ENCODE assay signal across 1 cellular context in genomic region chr17:47634870-47635269, GRCh38.
TF ChIP-seq lines count a peak whose summit lies in the region.

No MANE protein-coding gene starts in this region.

TF ChIP-seq in endothelial cell of umbilical vein, 7 proteins besides CTCF, POLR2A, EP300 and RAD21:
- TF ChIP-seq POLR2AphosphoS5 (IDR thresholded peaks at IDR 0.05; ENCODE audit: insufficient read depth, low read depth, low read length) (no peak), FOS (IDR thresholded peaks at IDR 0.05; ENCODE audit: borderline replicate concordance, insufficient read depth, low read length) (no peak)
